ENCODE assay signal across 1 cellular context in genomic region chr16:66406534-66407368, GRCh38.
TF ChIP-seq lines count a peak whose summit lies in the region.

No MANE protein-coding gene starts in this region.

TF ChIP-seq in SK-N-SH, 30 proteins besides CTCF, POLR2A, EP300 and RAD21 (continued from another document):
- TF ChIP-seq MAX (IDR thresholded peaks at IDR 0.05; ENCODE audit: low read depth) (no peak), FOXJ3 (CRISPR knock-in tag; IDR thresholded peaks at IDR 0.05) (no peak), RCOR1 (IDR thresholded peaks at IDR 0.05; ENCODE audit: low read length) (no peak), SIN3A (IDR thresholded peaks at IDR 0.05; ENCODE audit: borderline replicate concordance, low read depth, low read length) (peak; percentile 53; the same call in 1 of the 2 replicates), FOXM1 (IDR thresholded peaks at IDR 0.05; ENCODE audit: low read depth) (no peak), SMC3 (IDR thresholded peaks at IDR 0.05; ENCODE audit: low read depth, low read length) (peak; percentile 86), PBX3 (IDR thresholded peaks at IDR 0.05) (no peak), JUND (IDR thresholded peaks at IDR 0.05) (no peak)
